ENCODE assay signal across 29 cellular contexts in genomic region chr9:99555792-99556191, GRCh38.
"Had no signal": no experiment of that assay in that cellular context is flagged by ENCODE, and none has a peak within 500 bp of the region (broad histone marks: within the 10 kb centered on the region; RNA-seq: fewer than 3 reads in every experiment).

No MANE protein-coding gene starts in this region.

- H3K27me3 ChIP-seq: ascending aorta, body of pancreas, breast epithelium had no signal

- DNase-seq: activated CD4-positive, alpha-beta memory T cell treated with anti-CD3 and anti-CD28 coated beads, Interleukin-2, amount 10 ng/mL, durations not matched to agents 7 days and 5 days; activated CD4-positive, alpha-beta T cell treated with anti-CD3 and anti-CD28 coated beads for 1 hour; activated CD4-positive, alpha-beta T cell treated with anti-CD3 and anti-CD28 coated beads for 48 hours; activated CD4-positive, CD25-positive, alpha-beta regulatory T cell; activated gamma-delta T cell treated with Interleukin-2 at 50 U/mL for 16 hours; activated naive CD4-positive, alpha-beta T cell treated with anti-CD3 and anti-CD28 coated beads for 36 hours; activated T-cell treated with anti-CD3 and anti-CD28 coated beads, Interleukin-2, amount 50 U/mL, for 24 hours; amygdala; body of pancreas; NCI-H1105; NCI-H1417 treated with DMSO at 0.1 percent for 48 hours; NCI-H187 treated with DMSO at 0.1 percent for 48 hours; NCI-H2081; NCI-H226; NCI-H446 treated with DMSO at 0.1 percent for 48 hours; NCI-H524 treated with DMSO at 0.1 percent for 48 hours; PC-3; SIG-M5; SW 1271; T-helper 1 cell; T1000; WERI-Rb-1 had no signal

- H3K36me3 ChIP-seq: ascending aorta, breast epithelium, WERI-Rb-1 had no signal

- H3K9me3 ChIP-seq: ascending aorta, body of pancreas had no signal

- ATAC-seq: body of pancreas, K562, PC-3, Right ventricle myocardium inferior had no signal

- H3K27ac ChIP-seq: ascending aorta, body of pancreas, breast epithelium, RWPE1, WERI-Rb-1 had no signal

- H3K4me1 Mint-ChIP-seq: activated CD4-positive, alpha-beta memory T cell treated with anti-CD3 and anti-CD28 coated beads, Interleukin-2, amount 10 ng/mL, durations not matched to agents 7 days and 5 days had no signal

- H3K4me3 ChIP-seq: ascending aorta, body of pancreas, breast epithelium, K562 had no signal

- H3K4me3 Mint-ChIP-seq: activated CD4-positive, alpha-beta memory T cell treated with anti-CD3 and anti-CD28 coated beads, Interleukin-2, amount 10 ng/mL, durations not matched to agents 7 days and 5 days; activated naive CD4-positive, alpha-beta T cell treated with anti-CD3 and anti-CD28 coated beads for 36 hours; activated naive CD8-positive, alpha-beta T cell; activated T-cell treated with anti-CD3 and anti-CD28 coated beads, Interleukin-2, amount 50 U/mL, for 24 hours had no signal

- H3K4me1 ChIP-seq: ascending aorta, body of pancreas, breast epithelium had no signal

- H3K27ac Mint-ChIP-seq: activated CD4-positive, alpha-beta memory T cell treated with anti-CD3 and anti-CD28 coated beads, Interleukin-2, amount 10 ng/mL, durations not matched to agents 7 days and 5 days; activated naive CD4-positive, alpha-beta T cell treated with anti-CD3 and anti-CD28 coated beads for 36 hours; activated naive CD8-positive, alpha-beta T cell; activated T-cell treated with anti-CD3 and anti-CD28 coated beads, Interleukin-2, amount 50 U/mL, for 24 hours had no signal

- H3K9me3 Mint-ChIP-seq: activated CD4-positive, alpha-beta memory T cell treated with anti-CD3 and anti-CD28 coated beads, Interleukin-2, amount 10 ng/mL, durations not matched to agents 7 days and 5 days had no signal

- FAIRE-seq: K562, RCC 7860 had no signal
